ENCODE assay signal across 4 cellular contexts in the genomic region with DNA sequence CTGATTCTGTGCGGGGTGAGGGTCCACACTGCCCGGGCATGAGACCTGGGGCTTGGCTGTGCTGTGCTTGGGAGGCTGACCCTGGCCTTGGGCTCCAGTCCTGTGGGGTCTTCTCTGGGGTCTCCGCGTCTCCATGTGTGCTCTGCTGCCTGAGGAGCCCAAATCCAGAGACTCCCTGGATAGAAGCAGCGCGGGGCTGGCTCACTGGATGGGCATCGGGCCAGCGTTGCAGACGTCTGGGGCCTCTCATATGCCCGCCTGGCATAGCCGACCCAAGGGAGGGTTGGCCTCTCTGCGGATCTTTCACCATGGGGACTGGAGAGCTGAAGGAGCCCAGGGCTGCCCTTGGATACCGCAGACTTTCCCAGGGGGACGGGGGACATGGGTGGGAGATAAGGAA. TPM values are rescaled to one million over a fixed set of nuclear protein-coding genes. Genes with fewer than 3 reads are reported as not detected.
"Had no signal": no experiment of that assay in that cellular context is flagged by ENCODE, and none has a peak within 500 bp of the region (broad histone marks: within the 10 kb centered on the region; RNA-seq: fewer than 3 reads in every experiment).

No MANE protein-coding gene starts in this region.

RNA-seq across cellular contexts. Expression of gene CACNA1B, which starts 12.4 kb away (rescaled TPM):
- total RNA-seq: LHCN-M2, M059J, MCF 10A, NCI-H460 had no signal
